In genomic region chr1:20684050-20684620, GRCh38 we compare ENCODE assay signal across 1 cellular context.
TF ChIP-seq lines count a peak whose summit lies in the region.

No MANE protein-coding gene starts in this region.

TF ChIP-seq in HepG2, 621 proteins besides CTCF, POLR2A, EP300 and RAD21:
- TF ChIP-seq ZNF768 (CRISPR knock-in tag; IDR thresholded peaks at IDR 0.05) (peak; percentile 86), ELF1 (CRISPR knock-in tag; IDR thresholded peaks at IDR 0.05) (no peak)
